Comparison of ENCODE assay signal across 1 cellular context in genomic region chrX:109822861-109823260, GRCh38.
TF ChIP-seq lines count a peak whose summit lies in the region.

No MANE protein-coding gene starts in this region.

TF ChIP-seq in HepG2, 621 proteins besides CTCF, POLR2A, EP300 and RAD21 (continued from another document):
- TF ChIP-seq HINFP (CRISPR knock-in tag; IDR thresholded peaks at IDR 0.05; ENCODE audit: low read depth), result no peak
- no peak for TF ChIP-seq ZNF160 (CRISPR knock-in tag; IDR thresholded peaks at IDR 0.05)
- TF ChIP-seq, protein P1, sequence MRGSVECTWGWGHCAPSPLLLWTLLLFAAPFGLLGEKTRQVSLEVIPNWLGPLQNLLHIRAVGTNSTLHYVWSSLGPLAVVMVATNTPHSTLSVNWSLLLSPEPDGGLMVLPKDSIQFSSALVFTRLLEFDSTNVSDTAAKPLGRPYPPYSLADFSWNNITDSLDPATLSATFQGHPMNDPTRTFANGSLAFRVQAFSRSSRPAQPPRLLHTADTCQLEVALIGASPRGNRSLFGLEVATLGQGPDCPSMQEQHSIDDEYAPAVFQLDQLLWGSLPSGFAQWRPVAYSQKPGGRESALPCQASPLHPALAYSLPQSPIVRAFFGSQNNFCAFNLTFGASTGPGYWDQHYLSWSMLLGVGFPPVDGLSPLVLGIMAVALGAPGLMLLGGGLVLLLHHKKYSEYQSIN (CRISPR knock-in tag; IDR thresholded peaks at IDR 0.05; ENCODE audit: borderline replicate concordance), result no peak
- TF ChIP-seq KDM5A (IDR thresholded peaks at IDR 0.05; ENCODE audit: borderline replicate concordance, low read length), result no peak
- no peak for TF ChIP-seq FLYWCH1 (CRISPR knock-in tag; IDR thresholded peaks at IDR 0.05)
- TF ChIP-seq ZNF557 (CRISPR knock-in tag; IDR thresholded peaks at IDR 0.05), result no peak
- no peak for TF ChIP-seq ZNF124 (CRISPR knock-in tag; IDR thresholded peaks at IDR 0.05)
TF ChIP-seq in HepG2: peak in this region for 89.
